21 cellular contexts compared by ENCODE assay signal in genomic region chr2:186437719-186438118, GRCh38. TPM values are rescaled to one million over a fixed set of nuclear protein-coding genes. Genes with fewer than 3 reads are reported as not detected.
DNase-seq lines count a peak whose midpoint lies in the region; ATAC-seq and TF ChIP-seq lines count a peak whose summit lies in the region.
"Had no signal": no experiment of that assay in that cellular context is flagged by ENCODE, and none has a peak within 500 bp of the region (broad histone marks: within the 10 kb centered on the region; RNA-seq: fewer than 3 reads in every experiment).

No MANE protein-coding gene starts in this region.

- H4K8ac ChIP-seq in IMR-90 (ENCODE audit: low read depth in 2 of 2, low read length in 2 of 2), result no peak overlapping the region
- H4K8ac ChIP-seq in trophoblast cell (ENCODE audit: low read depth, low read length), result no peak overlapping the region

- DNase-seq in IMR-90 (no peak), WTC11 (ENCODE audit: low spot score) (no peak), epithelial cell of esophagus (ENCODE audit: low read depth) (peak; percentile 34), osteoblast (ENCODE audit: insufficient read length, low spot score, missing footprints) (peak; percentile 5), WERI-Rb-1 (no peak), trophoblast cell (no peak)
- DNase-seq: AML-193; Caco-2; CD4-positive, alpha-beta T cell; DMS153; DND-41; EL; GOT3; H7; HFFc6; KG1 had no signal

- H2BK120ac ChIP-seq in IMR-90 (ENCODE audit: low read depth, low read length) (no peak overlapping the region), trophoblast cell (ENCODE audit: insufficient read depth, low read length, poor library complexity) (no peak overlapping the region)

- H3K79me1 ChIP-seq in IMR-90 (ENCODE audit: low read depth in 1 of 2, low read length in 2 of 2) (no peaks in the 10 kb centered on the region), trophoblast cell (ENCODE audit: low read length) (no peaks in the 10 kb centered on the region)

- BruUV-seq in IMR-90 (replicated peaks; lab: Mats Ljungman, UMichigan), result no TSS peak

- H3K18ac ChIP-seq in IMR-90 (ENCODE audit: low read depth, low read length) (no peak overlapping the region), trophoblast cell (ENCODE audit: low read length) (no peak overlapping the region)

- H2BK5ac ChIP-seq in IMR-90 (ENCODE audit: low read depth, low read length, poor library complexity, severe bottlenecking), result no peak overlapping the region
- no peak overlapping the region for H2BK5ac ChIP-seq in trophoblast cell (ENCODE audit: low read depth, low read length, poor library complexity)

- no peak overlapping the region for H2AK5ac ChIP-seq in IMR-90 (ENCODE audit: low read depth, low read length)
- H2AK5ac ChIP-seq in trophoblast cell (ENCODE audit: low read length), result no peak overlapping the region

- TF ChIP-seq CTCF in IMR-90 (conservative IDR thresholded peaks at IDR 0.05; ENCODE audit: low read depth, low read length) (no peak), WTC11 (IDR thresholded peaks at IDR 0.05) (no peak), epithelial cell of esophagus (IDR thresholded peaks at IDR 0.05; ENCODE audit: insufficient read depth, low read depth, low read length, missing control alignments) (no peak), osteoblast (IDR thresholded peaks at IDR 0.05; ENCODE audit: extremely low read depth, low read depth, low read length) (no peak), WERI-Rb-1 (IDR thresholded peaks at IDR 0.05; ENCODE audit: low read depth, low read length) (no peak)

- H2BK20ac ChIP-seq in IMR-90 (ENCODE audit: low read depth, low read length), result no peak overlapping the region

- WGBS in IMR-90 (ENCODE audit: extremely low coverage in 2 of 2, insufficient read length in 1 of 2), 2 experiments, result 80% methylated on average over 2 of the region's 6 CpGs; no CpG with 5 or more reads in 1 of the 2 experiments
- WGBS in trophoblast cell (ENCODE audit: extremely low coverage, insufficient coverage, insufficient read length), result no CpG with 5 or more reads among the region's 6 CpGs

- intact Hi-C loops in IMR-90 (cut with micrococcal nuclease), result no loop called here

- no peak overlapping the region for H3K14ac ChIP-seq in IMR-90 (replicated peaks; ENCODE audit: low read depth, low read length)
- H3K14ac ChIP-seq in trophoblast cell (ENCODE audit: low read length), result no peak overlapping the region

- H3K56ac ChIP-seq in IMR-90 (ENCODE audit: extremely low read depth, insufficient read depth, low read length), result no peak overlapping the region

- H3K4me1 ChIP-seq in IMR-90 (ENCODE audit: control insufficient read depth, insufficient read depth, low read length), result no peaks in the 10 kb centered on the region
- H3K4me1 ChIP-seq in osteoblast (ENCODE audit: insufficient read depth, low read length), result no peaks in the 10 kb centered on the region
- H3K4me1 ChIP-seq in trophoblast cell (ENCODE audit: control insufficient read depth in 1 of 2, insufficient read depth in 2 of 2, low read length in 2 of 2), result no peaks in the 10 kb centered on the region

- ATAC-seq in IMR-90 (ENCODE audit: low read depth) (no peak), WTC11 (no peak), GM18505 (IDR thresholded peaks at IDR 0.05; ENCODE audit: unreplicated experiment) (no peak)
- ATAC-seq: HCT116 had no signal

- H3K36me3 ChIP-seq in IMR-90 (ENCODE audit: control insufficient read depth, insufficient read depth, low read length), result no peaks in the 10 kb centered on the region
- no peaks in the 10 kb centered on the region for H3K36me3 ChIP-seq in osteoblast (ENCODE audit: insufficient read depth, low read length)
- H3K36me3 ChIP-seq in WERI-Rb-1, result no peaks in the 10 kb centered on the region
- no peaks in the 10 kb centered on the region for H3K36me3 ChIP-seq in trophoblast cell (ENCODE audit: control insufficient read depth in 1 of 2, insufficient read depth in 2 of 2, low read length in 2 of 2)

- no peak overlapping the region for H3K4me3 Mint-ChIP-seq in WTC11
- H3K4me3 Mint-ChIP-seq: CD4-positive, alpha-beta T cell; HFFc6; IgD-negative memory B cell had no signal

- TF ChIP-seq RAD21 in IMR-90 (IDR thresholded peaks at IDR 0.05; ENCODE audit: low read length), result no peak

- H4K5ac ChIP-seq in IMR-90 (ENCODE audit: low read depth, low read length), result no peak overlapping the region

- H3K4ac ChIP-seq in IMR-90 (ENCODE audit: low read depth, low read length) (no peak overlapping the region), trophoblast cell (ENCODE audit: low read depth, low read length) (no peak overlapping the region)

- no peak overlapping the region for H3K4me3 ChIP-seq in IMR-90 (ENCODE audit: insufficient read depth, low read depth, low read length)
- H3K4me3 ChIP-seq in epithelial cell of esophagus (ENCODE audit: low read length), result no peak overlapping the region
- H3K4me3 ChIP-seq in osteoblast (ENCODE audit: insufficient read depth, low read length), result no peak overlapping the region
- no peak overlapping the region for H3K4me3 ChIP-seq in WERI-Rb-1 (ENCODE audit: low read depth, low read length)
- H3K4me3 ChIP-seq in trophoblast cell (ENCODE audit: low read depth, low read length), result no peak overlapping the region

- H3K27me3 ChIP-seq in IMR-90 (ENCODE audit: control insufficient read depth, insufficient read depth, low read length) (no peaks in the 10 kb centered on the region), osteoblast (ENCODE audit: insufficient read depth, low read length) (no peaks in the 10 kb centered on the region), WERI-Rb-1 (ENCODE audit: insufficient read depth, low read depth, severe bottlenecking) (no peaks in the 10 kb centered on the region), trophoblast cell (ENCODE audit: insufficient read depth, low read length) (no peaks in the 10 kb centered on the region)

- H3K4me2 ChIP-seq in IMR-90 (ENCODE audit: low read depth, low read length), result no peak overlapping the region
- no peak overlapping the region for H3K4me2 ChIP-seq in osteoblast (ENCODE audit: insufficient read depth, low read length)
- H3K4me2 ChIP-seq in trophoblast cell (ENCODE audit: low read length), result no peak overlapping the region

- no peak overlapping the region for H3K27ac Mint-ChIP-seq in WTC11
- H3K27ac Mint-ChIP-seq: CD4-positive, alpha-beta T cell; HFFc6; IgD-negative memory B cell had no signal

- H4K12ac ChIP-seq in trophoblast cell (ENCODE audit: low read depth, low read length), result no peak overlapping the region

- POLR2A ChIA-PET in IMR-90 (lab: Charles Lee; ENCODE audit: unreplicated experiment), result no interaction called here
- POLR2A ChIA-PET in WTC11 (lab: Charles Lee), result no interaction called here

- in situ Hi-C loops in IMR-90 (cut with MboI; ENCODE audit: low sequenced_read_pairs), result no loop called here

- H3K9me3 ChIP-seq in IMR-90 (ENCODE audit: control insufficient read depth, insufficient read depth, low read length) (no peaks in the 10 kb centered on the region), osteoblast (ENCODE audit: low read depth, low read length) (no peaks in the 10 kb centered on the region), WERI-Rb-1 (ENCODE audit: severe bottlenecking) (no peaks in the 10 kb centered on the region), trophoblast cell (ENCODE audit: insufficient read depth, low read depth, low read length) (peaks cover 12% of the 10 kb centered on the region)

- no peak overlapping the region for H2BK12ac ChIP-seq in trophoblast cell (ENCODE audit: low read length)

- peaks cover 38% of the 10 kb centered on the region for H3K36me3 Mint-ChIP-seq in WTC11

- H3K4me1 Mint-ChIP-seq in WTC11, result peaks cover 3% of the 10 kb centered on the region

- TF ChIP-seq POLR2A in IMR-90 (IDR thresholded peaks at IDR 0.05; ENCODE audit: low read depth, low read length) (no peak), GM18505 (IDR thresholded peaks at IDR 0.05; ENCODE audit: borderline replicate concordance, extremely low read depth, insufficient read depth, insufficient read length) (no peak)

- dilution Hi-C loops in IMR-90 (cut with HindIII; ENCODE audit: low sequenced_read_pairs, unreplicated experiment), result no loop called here

- 0 out of 2 replicates have a peak, but pooled peaks cover 6% of the 10 kb centered on the region for H3K9me1 ChIP-seq in IMR-90 (ENCODE audit: insufficient read depth, low read length)

- H2AK9ac ChIP-seq in IMR-90 (replicated peaks; ENCODE audit: low read depth, low read length, poor library complexity), result no peak overlapping the region

- H4K20me1 ChIP-seq in IMR-90 (ENCODE audit: insufficient read depth, low read length) (no peaks in the 10 kb centered on the region), osteoblast (ENCODE audit: insufficient read depth, low read length) (no peaks in the 10 kb centered on the region)

- H3K79me2 ChIP-seq in osteoblast (ENCODE audit: insufficient read depth, low read length) (no peaks in the 10 kb centered on the region), trophoblast cell (ENCODE audit: control insufficient read depth, insufficient read depth, low read length, poor library complexity) (no peaks in the 10 kb centered on the region)

- H2BK15ac ChIP-seq in IMR-90 (ENCODE audit: low read depth, low read length), result no peak overlapping the region

- H3K27me3 Mint-ChIP-seq in WTC11 (ENCODE audit: low read depth), result no peaks in the 10 kb centered on the region
- H3K27me3 Mint-ChIP-seq: CD4-positive, alpha-beta T cell; IgD-negative memory B cell had no signal

- CTCF ChIA-PET in IMR-90 (lab: Yijun Ruan, JAX) (no interaction called here), WTC11 (lab: Charles Lee) (no interaction called here)

- H4K91ac ChIP-seq in IMR-90 (ENCODE audit: insufficient read depth, low read depth, low read length), result no peak overlapping the region
- no peak overlapping the region for H4K91ac ChIP-seq in trophoblast cell (ENCODE audit: low read depth, low read length)

- H3K9ac ChIP-seq in IMR-90 (ENCODE audit: low read depth, low read length), result no peak overlapping the region
- no peak overlapping the region for H3K9ac ChIP-seq in trophoblast cell (ENCODE audit: low read length)

- H3K27ac ChIP-seq in IMR-90 (ENCODE audit: insufficient read depth, low read length) (no peak overlapping the region), osteoblast (ENCODE audit: low read depth, low read length) (no peak overlapping the region), WERI-Rb-1 (no peak overlapping the region), trophoblast cell (ENCODE audit: low read depth, low read length) (no peak overlapping the region)
- H3K27ac ChIP-seq: C4-2B, HL-60 had no signal

- H3K9me3 Mint-ChIP-seq in WTC11, result peaks cover 40% of the 10 kb centered on the region
- H3K9me3 Mint-ChIP-seq: HFFc6 had no signal

- H2AFZ ChIP-seq in IMR-90 (replicated peaks; ENCODE audit: low read length, poor library complexity) (no peak overlapping the region), osteoblast (ENCODE audit: low read length) (no peak overlapping the region), trophoblast cell (ENCODE audit: insufficient read depth, low read length, poor library complexity) (no peak overlapping the region)

- no peak overlapping the region for H3K23ac ChIP-seq in IMR-90 (ENCODE audit: low read depth, low read length)
- no peak overlapping the region for H3K23ac ChIP-seq in trophoblast cell (ENCODE audit: low read length)

RNA-seq across cellular contexts. Expression of gene ZC3H15, which starts 48.3 kb away (rescaled TPM):
- 22.9 and 65.0 TPM in 2 replicates for total RNA-seq in IMR-90 (2012; rRNA removed)
- 40.2 and 47.4 TPM in 2 replicates for polyA plus RNA-seq in IMR-90 (2012; rRNA removed)
- 3.8 and 13.1 TPM in 2 replicates for polyA plus RNA-seq in IMR-90 (2012; cell fraction: cytosol; rRNA removed)
- 4.2 and 41.0 TPM in 2 replicates for polyA plus RNA-seq in IMR-90 (2012; cell fraction: nucleus; rRNA removed; ENCODE audit: low replicate concordance)
- total RNA-seq in WTC11 (2021), result 60.0 to 60.9 TPM (median 60.5 TPM) in 3 replicates
- 71.7 and 71.9 TPM in 2 replicates for total RNA-seq in osteoblast
- polyA plus RNA-seq in trophoblast cell (2013), result 62.1 and 64.6 TPM in 2 replicates

Comparison
In these comparisons a context has a peak if more than half of its experiments do, and no peak if none do; other contexts are left out.
1. DNase-seq: peak in epithelial cell of esophagus (single experiment) and osteoblast (single experiment); none in IMR-90 (single experiment), WTC11 (single experiment), WERI-Rb-1 (single experiment) and trophoblast cell (0 of 2).